8 cellular contexts compared by ENCODE assay signal in genomic region chr1:228141871-228142615, GRCh38. TPM values are rescaled to one million over a fixed set of nuclear protein-coding genes. Genes with fewer than 3 reads are reported as not detected.
DNase-seq lines count a peak whose midpoint lies in the region; ATAC-seq and TF ChIP-seq lines count a peak whose summit lies in the region.

No MANE protein-coding gene starts in this region.

- TF ChIP-seq POLR2A in spleen (IDR thresholded peaks at IDR 0.05), result no peak

- TF ChIP-seq CTCF in fibroblast of villous mesenchyme (IDR thresholded peaks at IDR 0.05; ENCODE audit: insufficient read depth, low read depth, low read length) (no peak), spleen (IDR thresholded peaks at IDR 0.05 in 8 of 11, conservative IDR thresholded peaks at IDR 0.05 in 3 of 11) (no peak)

- H3K27me3 ChIP-seq in HAP-1 (ENCODE audit: low read depth) (no peaks in the 10 kb centered on the region; the same call in 1 of the 2 replicates), spleen (replicated peaks in 1 of 7) (no peaks in the 10 kb centered on the region)

- in situ Hi-C loops in HAP-1 (cut with MboI; ENCODE audit: low sequenced_read_pairs), result no loop called here

- 71 to 76% (median 72%) methylated on average over 14 to 21 of the region's 21 CpGs for WGBS in spleen, 5 donors

- DNase-seq in HAP-1 (ENCODE audit: low spot score in 2 of 2) (no peak), T-helper 17 cell (no peak), fibroblast of villous mesenchyme (ENCODE audit: low read depth) (no peak), spleen (peak; percentile 82), AG08396 (ENCODE audit: low spot score) (no peak)

- peak overlapping the region; percentile 96 for H3K4me3 Mint-ChIP-seq in T-helper 17 cell

- ATAC-seq in T-helper 17 cell, result no peak
- ATAC-seq in GM21390 (IDR thresholded peaks at IDR 0.05; ENCODE audit: unreplicated experiment), result no peak
- no peak for ATAC-seq in GM18498 (IDR thresholded peaks at IDR 0.05; ENCODE audit: unreplicated experiment)
- no peak for ATAC-seq in GM18870 (IDR thresholded peaks at IDR 0.05; ENCODE audit: unreplicated experiment)

- H3K36me3 ChIP-seq in HAP-1 (replicated peaks) (peaks cover 20% of the 10 kb centered on the region), spleen (peaks cover 0 to 50% (median 19%) of the 10 kb centered on the region in 6 donors)

- H3K9me3 ChIP-seq in HAP-1 (no peaks in the 10 kb centered on the region), T-helper 17 cell (ENCODE audit: control insufficient read depth, low read length, poor library complexity, severe bottlenecking) (no peaks in the 10 kb centered on the region), spleen (no peaks in the 10 kb centered on the region)

- H3K4me3 ChIP-seq in HAP-1 (peak overlapping the region; percentile 98), fibroblast of villous mesenchyme (ENCODE audit: low read depth, low read length) (peak overlapping the region; percentile 94), spleen (peak overlapping the region in 7 of 8 donors; percentile 74 to 90 (median 81))

- intact Hi-C loops in spleen (cut with DNase I; ENCODE audit: low total_unique reads), result no loop called here

- peak overlapping the region; percentile 94 to 99 (median 98) for H3K27ac ChIP-seq in spleen

- peak overlapping the region; percentile 94 for H3K27ac Mint-ChIP-seq in T-helper 17 cell

- H3K27me3 Mint-ChIP-seq in T-helper 17 cell, result peaks cover 4% of the 10 kb centered on the region

- peaks cover 20% of the 10 kb centered on the region for H3K4me1 Mint-ChIP-seq in T-helper 17 cell

- H3K4me1 ChIP-seq in HAP-1 (peaks cover 8% of the 10 kb centered on the region), spleen (peaks cover 28 to 88% (median 63%) of the 10 kb centered on the region in 6 donors)

- no peaks in the 10 kb centered on the region for H3K36me3 Mint-ChIP-seq in T-helper 17 cell (ENCODE audit: low read depth)

RNA-seq across cellular contexts. Expression of gene GUK1, which starts 2.0 kb away (rescaled TPM):
- total RNA-seq in T-helper 17 cell, result 100 to 1,000 TPM; 233 to 245 TPM
- 367 and 380 TPM in 2 replicates for total RNA-seq in fibroblast of villous mesenchyme
- total RNA-seq in spleen, result 100 to 1,000 TPM; 167 to 218 (median 186) TPM
- polyA plus RNA-seq in spleen, result 100 to 1,000 TPM; 279 to 499 (median 316) TPM

RNA-seq across cellular contexts. Expression of gene GJC2, which starts 7.7 kb away (rescaled TPM):
- 1 to 10 TPM in 1 of 2 donors, under 1 TPM in 1; 0.94 to 1.9 TPM for total RNA-seq in T-helper 17 cell
- 2.6 and 3.9 TPM in 2 replicates for total RNA-seq in fibroblast of villous mesenchyme
- total RNA-seq in spleen, result 1 to 10 TPM in 6 of 7 donors, under 1 TPM in 1; 0.94 to 3.5 (median 2.4) TPM
- polyA plus RNA-seq in spleen, result under 1 TPM; 0.35 to 0.96 (median 0.67) TPM

RNA-seq across cellular contexts. Expression of gene IBA57, which starts 23.6 kb away (rescaled TPM):
- 10 to 100 TPM; 16.3 to 18.2 TPM for total RNA-seq in T-helper 17 cell
- total RNA-seq in fibroblast of villous mesenchyme, result 3.5 and 4.3 TPM in 2 replicates
- 10 to 100 TPM in 5 of 7 donors, 1 to 10 TPM in 2; 7.1 to 14.7 (median 11.6) TPM for total RNA-seq in spleen
- 1 to 10 TPM in 2 of 3 donors, under 1 TPM in 1; 0.59 to 4.3 (median 1.1) TPM for polyA plus RNA-seq in spleen

RNA-seq across cellular contexts. Expression of gene MRPL55, which starts 32.9 kb away (rescaled TPM):
- total RNA-seq in T-helper 17 cell (10 to 100 TPM; 55.2 to 59.9 TPM), fibroblast of villous mesenchyme (39.3 and 48.0 TPM in 2 replicates), spleen (100 to 1,000 TPM in 1 of 7 donors, 10 to 100 TPM in 6; 32.3 to 103 (median 39.0) TPM)
- polyA plus RNA-seq in spleen, result 100 to 1,000 TPM in 2 of 3 donors, 10 to 100 TPM in 1; 95.2 to 114 (median 111) TPM

RNA-seq across cellular contexts. Expression of gene C1orf35, which starts 38.9 kb away (rescaled TPM):
- total RNA-seq in T-helper 17 cell, result 10 to 100 TPM; 20.9 to 21.6 TPM
- total RNA-seq in fibroblast of villous mesenchyme, result 5.6 and 5.8 TPM in 2 replicates
- total RNA-seq in spleen, result 10 to 100 TPM in 6 of 7 donors, 1 to 10 TPM in 1; 7.3 to 14.2 (median 11.9) TPM
- 10 to 100 TPM; 18.7 to 23.4 (median 21.7) TPM for polyA plus RNA-seq in spleen
